ENCODE assay signal across 9 cellular contexts in genomic region chr11:117717485-117718314, GRCh38.
A peak's percentile ranks its signal among the peaks of the same experiment; 100 is the strongest.
DNase-seq lines count a peak whose midpoint lies in the region; ATAC-seq, FAIRE-seq and TF ChIP-seq lines count a peak whose summit lies in the region.
"Had no signal": no experiment of that assay in that cellular context is flagged by ENCODE, and none has a peak within 500 bp of the region (broad histone marks: within the 10 kb centered on the region; RNA-seq: fewer than 3 reads in every experiment).

No MANE protein-coding gene starts in this region.

- no peaks in the 10 kb centered on the region for H4K20me1 ChIP-seq in neural progenitor cell (ENCODE audit: low read depth)

- no peak overlapping the region for H3K27ac ChIP-seq in neural progenitor cell

- peaks cover 18% of the 10 kb centered on the region for H3K27me3 ChIP-seq in neural progenitor cell

- no peaks in the 10 kb centered on the region for H3K9me3 ChIP-seq in neural progenitor cell (ENCODE audit: low read depth)

- DNase-seq in DMS53 (lab: John Stamatoyannopoulos, UW) = peak; percentile 96
- peak; percentile 48 for DNase-seq in NCI-H226
- peak; percentile 19 to 44 for DNase-seq in frontal cortex (ENCODE audit: low spot score in 2 of 2)
- DNase-seq in neural progenitor cell (ENCODE audit: low spot score) = peak; percentile 35
- no peak for DNase-seq in sciatic nerve (ENCODE audit: low spot score)
- no peak for DNase-seq in SW 1271 (lab: John Stamatoyannopoulos, UW)
- no peak for DNase-seq in GM13976 (ENCODE audit: low spot score)
- DNase-seq: activated naive CD4-positive, alpha-beta T cell treated with Interleukin-2 at 50 U/mL for 16 hours had no signal

- H3F3A ChIP-seq in neural progenitor cell (ENCODE audit: low read depth) = peaks cover 14% of the 10 kb centered on the region

- no peak overlapping the region for H2AFZ ChIP-seq in neural progenitor cell (replicated peaks)

- H3K4me1 ChIP-seq in neural progenitor cell = peaks cover 47% of the 10 kb centered on the region

- FAIRE-seq in frontal cortex (lab: Jason Lieb, UNC) = no peak

- peak overlapping the region; percentile 22 for H3K4me2 ChIP-seq in neural progenitor cell

- no peaks in the 10 kb centered on the region for H3K79me2 ChIP-seq in neural progenitor cell (ENCODE audit: low read depth)

- H3K9ac ChIP-seq in neural progenitor cell = no peak overlapping the region

- intact Hi-C loops in sciatic nerve (cut with DNase I) = no loop called here

- H3K27me3 Mint-ChIP-seq in neural progenitor cell (ENCODE audit: insufficient read depth, low read depth) = peaks cover 9% of the 10 kb centered on the region

- H3K36me3 Mint-ChIP-seq in neural progenitor cell = no peaks in the 10 kb centered on the region

- peak overlapping the region; percentile 28 for H3K27ac Mint-ChIP-seq in neural progenitor cell

- in situ Hi-C loops in GM13976 (cut with MboI; ENCODE audit: low sequenced_read_pairs, unreplicated experiment) = no loop called here

- H3K9me3 Mint-ChIP-seq in neural progenitor cell = no peaks in the 10 kb centered on the region

- TF ChIP-seq CTCF in neural progenitor cell (IDR thresholded peaks at IDR 0.05) (no peak), GM13976 (IDR thresholded peaks at IDR 0.05; ENCODE audit: borderline replicate concordance, control extremely low read depth, extremely low read depth, insufficient read depth, missing control alignments) (no peak)

- no peaks in the 10 kb centered on the region for H3K36me3 ChIP-seq in neural progenitor cell

- ATAC-seq in sciatic nerve = no peak
- ATAC-seq in HG02885 (IDR thresholded peaks at IDR 0.05; ENCODE audit: poor library complexity, unreplicated experiment) = no peak

- H3K4me1 Mint-ChIP-seq in neural progenitor cell = peaks cover 66% of the 10 kb centered on the region

- no peak overlapping the region for H3K4me3 ChIP-seq in neural progenitor cell

- no peak overlapping the region for H3K4me3 Mint-ChIP-seq in neural progenitor cell

Comparison
In these comparisons a context has a peak if more than half of its experiments do, and no peak if none do; other contexts are left out.
1. DNase-seq: peak in DMS53 (single experiment), NCI-H226 (single experiment), frontal cortex (2 of 2) and neural progenitor cell (single experiment); none in sciatic nerve (single experiment), SW 1271 (0 of 2) and GM13976 (single experiment).